1 cellular context compared by ENCODE assay signal in the genomic region with DNA sequence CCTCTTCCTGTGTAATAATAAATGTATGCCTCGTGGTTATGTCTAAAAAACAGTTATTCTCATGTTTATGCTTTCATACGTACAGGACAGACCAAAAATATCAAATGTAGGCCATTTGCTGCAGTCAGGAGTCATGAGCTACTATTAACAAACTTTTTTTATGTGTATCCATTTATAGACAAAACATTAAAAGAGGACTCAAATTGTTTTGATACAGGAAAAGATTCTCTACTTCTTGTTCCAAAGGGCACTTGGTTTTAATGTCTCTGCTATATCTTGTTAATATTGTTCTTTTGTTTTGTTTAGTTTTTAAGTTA.
A peak's percentile ranks its signal among the peaks of the same experiment; 100 is the strongest.
TF ChIP-seq lines count a peak whose summit lies in the region.

No MANE protein-coding gene starts in this region.

TF ChIP-seq in GM12878, 131 proteins besides CTCF, POLR2A, EP300 and RAD21 (continued from another document):
- TF ChIP-seq, protein P1, sequence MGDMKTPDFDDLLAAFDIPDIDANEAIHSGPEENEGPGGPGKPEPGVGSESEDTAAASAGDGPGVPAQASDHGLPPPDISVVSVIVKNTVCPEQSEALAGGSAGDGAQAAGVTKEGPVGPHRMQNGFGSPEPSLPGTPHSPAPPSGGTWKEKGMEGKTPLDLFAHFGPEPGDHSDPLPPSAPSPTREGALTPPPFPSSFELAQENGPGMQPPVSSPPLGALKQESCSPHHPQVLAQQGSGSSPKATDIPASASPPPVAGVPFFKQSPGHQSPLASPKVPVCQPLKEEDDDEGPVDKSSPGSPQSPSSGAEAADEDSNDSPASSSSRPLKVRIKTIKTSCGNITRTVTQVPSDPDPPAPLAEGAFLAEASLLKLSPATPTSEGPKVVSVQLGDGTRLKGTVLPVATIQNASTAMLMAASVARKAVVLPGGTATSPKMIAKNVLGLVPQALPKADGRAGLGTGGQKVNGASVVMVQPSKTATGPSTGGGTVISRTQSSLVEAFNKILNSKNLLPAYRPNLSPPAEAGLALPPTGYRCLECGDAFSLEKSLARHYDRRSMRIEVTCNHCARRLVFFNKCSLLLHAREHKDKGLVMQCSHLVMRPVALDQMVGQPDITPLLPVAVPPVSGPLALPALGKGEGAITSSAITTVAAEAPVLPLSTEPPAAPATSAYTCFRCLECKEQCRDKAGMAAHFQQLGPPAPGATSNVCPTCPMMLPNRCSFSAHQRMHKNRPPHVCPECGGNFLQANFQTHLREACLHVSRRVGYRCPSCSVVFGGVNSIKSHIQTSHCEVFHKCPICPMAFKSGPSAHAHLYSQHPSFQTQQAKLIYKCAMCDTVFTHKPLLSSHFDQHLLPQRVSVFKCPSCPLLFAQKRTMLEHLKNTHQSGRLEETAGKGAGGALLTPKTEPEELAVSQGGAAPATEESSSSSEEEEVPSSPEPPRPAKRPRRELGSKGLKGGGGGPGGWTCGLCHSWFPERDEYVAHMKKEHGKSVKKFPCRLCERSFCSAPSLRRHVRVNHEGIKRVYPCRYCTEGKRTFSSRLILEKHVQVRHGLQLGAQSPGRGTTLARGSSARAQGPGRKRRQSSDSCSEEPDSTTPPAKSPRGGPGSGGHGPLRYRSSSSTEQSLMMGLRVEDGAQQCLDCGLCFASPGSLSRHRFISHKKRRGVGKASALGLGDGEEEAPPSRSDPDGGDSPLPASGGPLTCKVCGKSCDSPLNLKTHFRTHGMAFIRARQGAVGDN (IDR thresholded peaks at IDR 0.05), result peak; percentile 96
- TF ChIP-seq YBX1 (IDR thresholded peaks at IDR 0.05) (no peak), CBX5 (IDR thresholded peaks at IDR 0.05; ENCODE audit: low read depth) (0 out of 2 replicates have a peak, but pooled peaks have one; percentile 5), CHD1 (IDR thresholded peaks at IDR 0.05; ENCODE audit: low read depth, low read length) (no peak), ZNF24 (IDR thresholded peaks at IDR 0.05) (peak; percentile 98; the same call in 1 of the 2 replicates), BHLHE40 (IDR thresholded peaks at IDR 0.05; ENCODE audit: borderline replicate concordance in 1 of 2, low read depth in 2 of 2, low read length in 1 of 2) (peak in 1 of 2 experiments; percentile 1; a peak in 1 of 4 replicates), NFYA (IDR thresholded peaks at IDR 0.05; ENCODE audit: borderline replicate concordance, low read depth, low read length) (no peak), ZNF384 (IDR thresholded peaks at IDR 0.05; ENCODE audit: borderline replicate concordance, low read depth, low read length) (peak; percentile 52; the same call in 1 of the 2 replicates)
- TF ChIP-seq, protein P2, sequence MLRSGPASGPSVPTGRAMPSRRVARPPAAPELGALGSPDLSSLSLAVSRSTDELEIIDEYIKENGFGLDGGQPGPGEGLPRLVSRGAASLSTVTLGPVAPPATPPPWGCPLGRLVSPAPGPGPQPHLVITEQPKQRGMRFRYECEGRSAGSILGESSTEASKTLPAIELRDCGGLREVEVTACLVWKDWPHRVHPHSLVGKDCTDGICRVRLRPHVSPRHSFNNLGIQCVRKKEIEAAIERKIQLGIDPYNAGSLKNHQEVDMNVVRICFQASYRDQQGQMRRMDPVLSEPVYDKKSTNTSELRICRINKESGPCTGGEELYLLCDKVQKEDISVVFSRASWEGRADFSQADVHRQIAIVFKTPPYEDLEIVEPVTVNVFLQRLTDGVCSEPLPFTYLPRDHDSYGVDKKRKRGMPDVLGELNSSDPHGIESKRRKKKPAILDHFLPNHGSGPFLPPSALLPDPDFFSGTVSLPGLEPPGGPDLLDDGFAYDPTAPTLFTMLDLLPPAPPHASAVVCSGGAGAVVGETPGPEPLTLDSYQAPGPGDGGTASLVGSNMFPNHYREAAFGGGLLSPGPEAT (IDR thresholded peaks at IDR 0.05; ENCODE audit: low read depth), result peak; percentile 63; the same call in 1 of the 2 replicates
- TF ChIP-seq, protein P3, sequence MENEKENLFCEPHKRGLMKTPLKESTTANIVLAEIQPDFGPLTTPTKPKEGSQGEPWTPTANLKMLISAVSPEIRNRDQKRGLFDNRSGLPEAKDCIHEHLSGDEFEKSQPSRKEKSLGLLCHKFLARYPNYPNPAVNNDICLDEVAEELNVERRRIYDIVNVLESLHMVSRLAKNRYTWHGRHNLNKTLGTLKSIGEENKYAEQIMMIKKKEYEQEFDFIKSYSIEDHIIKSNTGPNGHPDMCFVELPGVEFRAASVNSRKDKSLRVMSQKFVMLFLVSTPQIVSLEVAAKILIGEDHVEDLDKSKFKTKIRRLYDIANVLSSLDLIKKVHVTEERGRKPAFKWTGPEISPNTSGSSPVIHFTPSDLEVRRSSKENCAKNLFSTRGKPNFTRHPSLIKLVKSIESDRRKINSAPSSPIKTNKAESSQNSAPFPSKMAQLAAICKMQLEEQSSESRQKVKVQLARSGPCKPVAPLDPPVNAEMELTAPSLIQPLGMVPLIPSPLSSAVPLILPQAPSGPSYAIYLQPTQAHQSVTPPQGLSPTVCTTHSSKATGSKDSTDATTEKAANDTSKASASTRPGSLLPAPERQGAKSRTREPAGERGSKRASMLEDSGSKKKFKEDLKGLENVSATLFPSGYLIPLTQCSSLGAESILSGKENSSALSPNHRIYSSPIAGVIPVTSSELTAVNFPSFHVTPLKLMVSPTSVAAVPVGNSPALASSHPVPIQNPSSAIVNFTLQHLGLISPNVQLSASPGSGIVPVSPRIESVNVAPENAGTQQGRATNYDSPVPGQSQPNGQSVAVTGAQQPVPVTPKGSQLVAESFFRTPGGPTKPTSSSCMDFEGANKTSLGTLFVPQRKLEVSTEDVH (IDR thresholded peaks at IDR 0.05; ENCODE audit: low read depth, partially characterized antibody), result peak; percentile 17
